1 cellular context compared by ENCODE assay signal in genomic region chr7:24979863-24980694, GRCh38.
TF ChIP-seq lines count a peak whose summit lies in the region.

TSS of gene OSBPL3 (minus strand) at chr7:24980178. CDS start at chr7:24892472, 87,706 bp downstream.

TF ChIP-seq in GM12878, 131 proteins besides CTCF, POLR2A, EP300 and RAD21 (continued from another document and continues in another):
- TF ChIP-seq, protein P1, sequence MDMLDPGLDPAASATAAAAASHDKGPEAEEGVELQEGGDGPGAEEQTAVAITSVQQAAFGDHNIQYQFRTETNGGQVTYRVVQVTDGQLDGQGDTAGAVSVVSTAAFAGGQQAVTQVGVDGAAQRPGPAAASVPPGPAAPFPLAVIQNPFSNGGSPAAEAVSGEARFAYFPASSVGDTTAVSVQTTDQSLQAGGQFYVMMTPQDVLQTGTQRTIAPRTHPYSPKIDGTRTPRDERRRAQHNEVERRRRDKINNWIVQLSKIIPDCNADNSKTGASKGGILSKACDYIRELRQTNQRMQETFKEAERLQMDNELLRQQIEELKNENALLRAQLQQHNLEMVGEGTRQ (IDR thresholded peaks at IDR 0.05; ENCODE audit: borderline replicate concordance, low read depth, low read length) = no peak
- peak; percentile 58 for TF ChIP-seq YY1 (IDR thresholded peaks at IDR 0.05; ENCODE audit: low read depth, low read length)
- peak; percentile 53; the same call in 1 of the 2 replicates for TF ChIP-seq MTA2 (IDR thresholded peaks at IDR 0.05; ENCODE audit: low read depth)
- peak; percentile 10; the same call in 1 of the 2 replicates for TF ChIP-seq GATAD2B (conservative IDR thresholded peaks at IDR 0.05; ENCODE audit: low read depth)
- TF ChIP-seq, protein P2, sequence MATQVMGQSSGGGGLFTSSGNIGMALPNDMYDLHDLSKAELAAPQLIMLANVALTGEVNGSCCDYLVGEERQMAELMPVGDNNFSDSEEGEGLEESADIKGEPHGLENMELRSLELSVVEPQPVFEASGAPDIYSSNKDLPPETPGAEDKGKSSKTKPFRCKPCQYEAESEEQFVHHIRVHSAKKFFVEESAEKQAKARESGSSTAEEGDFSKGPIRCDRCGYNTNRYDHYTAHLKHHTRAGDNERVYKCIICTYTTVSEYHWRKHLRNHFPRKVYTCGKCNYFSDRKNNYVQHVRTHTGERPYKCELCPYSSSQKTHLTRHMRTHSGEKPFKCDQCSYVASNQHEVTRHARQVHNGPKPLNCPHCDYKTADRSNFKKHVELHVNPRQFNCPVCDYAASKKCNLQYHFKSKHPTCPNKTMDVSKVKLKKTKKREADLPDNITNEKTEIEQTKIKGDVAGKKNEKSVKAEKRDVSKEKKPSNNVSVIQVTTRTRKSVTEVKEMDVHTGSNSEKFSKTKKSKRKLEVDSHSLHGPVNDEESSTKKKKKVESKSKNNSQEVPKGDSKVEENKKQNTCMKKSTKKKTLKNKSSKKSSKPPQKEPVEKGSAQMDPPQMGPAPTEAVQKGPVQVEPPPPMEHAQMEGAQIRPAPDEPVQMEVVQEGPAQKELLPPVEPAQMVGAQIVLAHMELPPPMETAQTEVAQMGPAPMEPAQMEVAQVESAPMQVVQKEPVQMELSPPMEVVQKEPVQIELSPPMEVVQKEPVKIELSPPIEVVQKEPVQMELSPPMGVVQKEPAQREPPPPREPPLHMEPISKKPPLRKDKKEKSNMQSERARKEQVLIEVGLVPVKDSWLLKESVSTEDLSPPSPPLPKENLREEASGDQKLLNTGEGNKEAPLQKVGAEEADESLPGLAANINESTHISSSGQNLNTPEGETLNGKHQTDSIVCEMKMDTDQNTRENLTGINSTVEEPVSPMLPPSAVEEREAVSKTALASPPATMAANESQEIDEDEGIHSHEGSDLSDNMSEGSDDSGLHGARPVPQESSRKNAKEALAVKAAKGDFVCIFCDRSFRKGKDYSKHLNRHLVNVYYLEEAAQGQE (IDR thresholded peaks at IDR 0.05; ENCODE audit: low read depth, low read length) = no peak
- no peak for TF ChIP-seq PAX5 (IDR thresholded peaks at IDR 0.05; ENCODE audit: borderline replicate concordance, low read depth, low read length)
- TF ChIP-seq, protein P3, sequence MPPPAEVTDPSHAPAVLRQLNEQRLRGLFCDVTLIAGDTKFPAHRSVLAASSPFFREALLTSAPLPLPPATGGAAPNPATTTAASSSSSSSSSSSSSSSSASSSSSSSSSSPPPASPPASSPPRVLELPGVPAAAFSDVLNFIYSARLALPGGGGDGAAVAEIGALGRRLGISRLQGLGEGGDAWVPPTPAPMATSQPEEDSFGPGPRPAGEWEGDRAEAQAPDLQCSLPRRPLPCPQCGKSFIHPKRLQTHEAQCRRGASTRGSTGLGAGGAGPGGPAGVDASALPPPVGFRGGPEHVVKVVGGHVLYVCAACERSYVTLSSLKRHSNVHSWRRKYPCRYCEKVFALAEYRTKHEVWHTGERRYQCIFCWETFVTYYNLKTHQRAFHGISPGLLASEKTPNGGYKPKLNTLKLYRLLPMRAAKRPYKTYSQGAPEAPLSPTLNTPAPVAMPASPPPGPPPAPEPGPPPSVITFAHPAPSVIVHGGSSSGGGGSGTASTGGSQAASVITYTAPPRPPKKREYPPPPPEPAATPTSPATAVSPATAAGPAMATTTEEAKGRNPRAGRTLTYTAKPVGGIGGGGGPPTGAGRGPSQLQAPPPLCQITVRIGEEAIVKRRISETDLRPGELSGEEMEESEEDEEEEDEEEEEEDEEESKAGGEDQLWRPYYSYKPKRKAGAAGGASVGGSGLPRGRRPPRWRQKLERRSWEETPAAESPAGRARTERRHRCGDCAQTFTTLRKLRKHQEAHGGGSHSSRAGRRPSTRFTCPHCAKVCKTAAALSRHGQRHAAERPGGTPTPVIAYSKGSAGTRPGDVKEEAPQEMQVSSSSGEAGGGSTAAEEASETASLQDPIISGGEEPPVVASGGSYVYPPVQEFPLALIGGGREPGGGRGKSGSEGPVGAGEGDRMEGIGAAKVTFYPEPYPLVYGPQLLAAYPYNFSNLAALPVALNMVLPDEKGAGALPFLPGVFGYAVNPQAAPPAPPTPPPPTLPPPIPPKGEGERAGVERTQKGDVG (CRISPR knock-in tag; IDR thresholded peaks at IDR 0.05) = no peak
- TF ChIP-seq ETV6 (conservative IDR thresholded peaks at IDR 0.05 in 1 of 2, IDR thresholded peaks at IDR 0.05 in 1 of 2; ENCODE audit: borderline replicate concordance in 1 of 2, low read depth in 1 of 2) = no peak
- peak; percentile 83 for TF ChIP-seq CREB1 (IDR thresholded peaks at IDR 0.05; ENCODE audit: low read depth)
- TF ChIP-seq MYB (IDR thresholded peaks at IDR 0.05; ENCODE audit: borderline replicate concordance, low read depth, low read length) = no peak
- no peak for TF ChIP-seq JUNB (IDR thresholded peaks at IDR 0.05)
- TF ChIP-seq MYC (IDR thresholded peaks at IDR 0.05; ENCODE audit: insufficient read depth, insufficient read length, insufficient replicate concordance, low read length, severe bottlenecking) = no peak
- TF ChIP-seq, protein P4, sequence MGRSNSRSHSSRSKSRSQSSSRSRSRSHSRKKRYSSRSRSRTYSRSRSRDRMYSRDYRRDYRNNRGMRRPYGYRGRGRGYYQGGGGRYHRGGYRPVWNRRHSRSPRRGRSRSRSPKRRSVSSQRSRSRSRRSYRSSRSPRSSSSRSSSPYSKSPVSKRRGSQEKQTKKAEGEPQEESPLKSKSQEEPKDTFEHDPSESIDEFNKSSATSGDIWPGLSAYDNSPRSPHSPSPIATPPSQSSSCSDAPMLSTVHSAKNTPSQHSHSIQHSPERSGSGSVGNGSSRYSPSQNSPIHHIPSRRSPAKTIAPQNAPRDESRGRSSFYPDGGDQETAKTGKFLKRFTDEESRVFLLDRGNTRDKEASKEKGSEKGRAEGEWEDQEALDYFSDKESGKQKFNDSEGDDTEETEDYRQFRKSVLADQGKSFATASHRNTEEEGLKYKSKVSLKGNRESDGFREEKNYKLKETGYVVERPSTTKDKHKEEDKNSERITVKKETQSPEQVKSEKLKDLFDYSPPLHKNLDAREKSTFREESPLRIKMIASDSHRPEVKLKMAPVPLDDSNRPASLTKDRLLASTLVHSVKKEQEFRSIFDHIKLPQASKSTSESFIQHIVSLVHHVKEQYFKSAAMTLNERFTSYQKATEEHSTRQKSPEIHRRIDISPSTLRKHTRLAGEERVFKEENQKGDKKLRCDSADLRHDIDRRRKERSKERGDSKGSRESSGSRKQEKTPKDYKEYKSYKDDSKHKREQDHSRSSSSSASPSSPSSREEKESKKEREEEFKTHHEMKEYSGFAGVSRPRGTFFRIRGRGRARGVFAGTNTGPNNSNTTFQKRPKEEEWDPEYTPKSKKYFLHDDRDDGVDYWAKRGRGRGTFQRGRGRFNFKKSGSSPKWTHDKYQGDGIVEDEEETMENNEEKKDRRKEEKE (IDR thresholded peaks at IDR 0.05) = no peak
- TF ChIP-seq TCF12 (IDR thresholded peaks at IDR 0.05; ENCODE audit: low read depth, low read length) = no peak
- 0 out of 2 replicates have a peak, but pooled peaks have one; percentile 23 for TF ChIP-seq NRF1 (conservative IDR thresholded peaks at IDR 0.05; ENCODE audit: low read depth, low read length)
- TF ChIP-seq RFX5 (IDR thresholded peaks at IDR 0.05; ENCODE audit: low read depth, low read length) = no peak
- peak; percentile 55; the same call in 1 of the 2 replicates for TF ChIP-seq CBX5 (IDR thresholded peaks at IDR 0.05; ENCODE audit: low read depth)
- TF ChIP-seq, protein P5, sequence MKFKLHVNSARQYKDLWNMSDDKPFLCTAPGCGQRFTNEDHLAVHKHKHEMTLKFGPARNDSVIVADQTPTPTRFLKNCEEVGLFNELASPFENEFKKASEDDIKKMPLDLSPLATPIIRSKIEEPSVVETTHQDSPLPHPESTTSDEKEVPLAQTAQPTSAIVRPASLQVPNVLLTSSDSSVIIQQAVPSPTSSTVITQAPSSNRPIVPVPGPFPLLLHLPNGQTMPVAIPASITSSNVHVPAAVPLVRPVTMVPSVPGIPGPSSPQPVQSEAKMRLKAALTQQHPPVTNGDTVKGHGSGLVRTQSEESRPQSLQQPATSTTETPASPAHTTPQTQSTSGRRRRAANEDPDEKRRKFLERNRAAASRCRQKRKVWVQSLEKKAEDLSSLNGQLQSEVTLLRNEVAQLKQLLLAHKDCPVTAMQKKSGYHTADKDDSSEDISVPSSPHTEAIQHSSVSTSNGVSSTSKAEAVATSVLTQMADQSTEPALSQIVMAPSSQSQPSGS (IDR thresholded peaks at IDR 0.05; ENCODE audit: low read length) = no peak
- TF ChIP-seq, protein P6, sequence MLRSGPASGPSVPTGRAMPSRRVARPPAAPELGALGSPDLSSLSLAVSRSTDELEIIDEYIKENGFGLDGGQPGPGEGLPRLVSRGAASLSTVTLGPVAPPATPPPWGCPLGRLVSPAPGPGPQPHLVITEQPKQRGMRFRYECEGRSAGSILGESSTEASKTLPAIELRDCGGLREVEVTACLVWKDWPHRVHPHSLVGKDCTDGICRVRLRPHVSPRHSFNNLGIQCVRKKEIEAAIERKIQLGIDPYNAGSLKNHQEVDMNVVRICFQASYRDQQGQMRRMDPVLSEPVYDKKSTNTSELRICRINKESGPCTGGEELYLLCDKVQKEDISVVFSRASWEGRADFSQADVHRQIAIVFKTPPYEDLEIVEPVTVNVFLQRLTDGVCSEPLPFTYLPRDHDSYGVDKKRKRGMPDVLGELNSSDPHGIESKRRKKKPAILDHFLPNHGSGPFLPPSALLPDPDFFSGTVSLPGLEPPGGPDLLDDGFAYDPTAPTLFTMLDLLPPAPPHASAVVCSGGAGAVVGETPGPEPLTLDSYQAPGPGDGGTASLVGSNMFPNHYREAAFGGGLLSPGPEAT (IDR thresholded peaks at IDR 0.05; ENCODE audit: low read depth) = peak; percentile 79
- peak; percentile 59; the same call in 1 of the 2 replicates for TF ChIP-seq HDGF (IDR thresholded peaks at IDR 0.05)
- TF ChIP-seq, protein P7, sequence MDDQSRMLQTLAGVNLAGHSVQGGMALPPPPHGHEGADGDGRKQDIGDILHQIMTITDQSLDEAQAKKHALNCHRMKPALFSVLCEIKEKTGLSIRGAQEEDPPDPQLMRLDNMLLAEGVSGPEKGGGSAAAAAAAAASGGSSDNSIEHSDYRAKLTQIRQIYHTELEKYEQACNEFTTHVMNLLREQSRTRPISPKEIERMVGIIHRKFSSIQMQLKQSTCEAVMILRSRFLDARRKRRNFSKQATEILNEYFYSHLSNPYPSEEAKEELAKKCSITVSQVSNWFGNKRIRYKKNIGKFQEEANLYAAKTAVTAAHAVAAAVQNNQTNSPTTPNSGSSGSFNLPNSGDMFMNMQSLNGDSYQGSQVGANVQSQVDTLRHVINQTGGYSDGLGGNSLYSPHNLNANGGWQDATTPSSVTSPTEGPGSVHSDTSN (IDR thresholded peaks at IDR 0.05; ENCODE audit: insufficient replicate concordance, low read depth, low read length) = peak; percentile 94
- peak; percentile 75 for TF ChIP-seq MLLT1 (IDR thresholded peaks at IDR 0.05)
- no peak for TF ChIP-seq GABPA (IDR thresholded peaks at IDR 0.05; ENCODE audit: low read depth)
- TF ChIP-seq, protein P8, sequence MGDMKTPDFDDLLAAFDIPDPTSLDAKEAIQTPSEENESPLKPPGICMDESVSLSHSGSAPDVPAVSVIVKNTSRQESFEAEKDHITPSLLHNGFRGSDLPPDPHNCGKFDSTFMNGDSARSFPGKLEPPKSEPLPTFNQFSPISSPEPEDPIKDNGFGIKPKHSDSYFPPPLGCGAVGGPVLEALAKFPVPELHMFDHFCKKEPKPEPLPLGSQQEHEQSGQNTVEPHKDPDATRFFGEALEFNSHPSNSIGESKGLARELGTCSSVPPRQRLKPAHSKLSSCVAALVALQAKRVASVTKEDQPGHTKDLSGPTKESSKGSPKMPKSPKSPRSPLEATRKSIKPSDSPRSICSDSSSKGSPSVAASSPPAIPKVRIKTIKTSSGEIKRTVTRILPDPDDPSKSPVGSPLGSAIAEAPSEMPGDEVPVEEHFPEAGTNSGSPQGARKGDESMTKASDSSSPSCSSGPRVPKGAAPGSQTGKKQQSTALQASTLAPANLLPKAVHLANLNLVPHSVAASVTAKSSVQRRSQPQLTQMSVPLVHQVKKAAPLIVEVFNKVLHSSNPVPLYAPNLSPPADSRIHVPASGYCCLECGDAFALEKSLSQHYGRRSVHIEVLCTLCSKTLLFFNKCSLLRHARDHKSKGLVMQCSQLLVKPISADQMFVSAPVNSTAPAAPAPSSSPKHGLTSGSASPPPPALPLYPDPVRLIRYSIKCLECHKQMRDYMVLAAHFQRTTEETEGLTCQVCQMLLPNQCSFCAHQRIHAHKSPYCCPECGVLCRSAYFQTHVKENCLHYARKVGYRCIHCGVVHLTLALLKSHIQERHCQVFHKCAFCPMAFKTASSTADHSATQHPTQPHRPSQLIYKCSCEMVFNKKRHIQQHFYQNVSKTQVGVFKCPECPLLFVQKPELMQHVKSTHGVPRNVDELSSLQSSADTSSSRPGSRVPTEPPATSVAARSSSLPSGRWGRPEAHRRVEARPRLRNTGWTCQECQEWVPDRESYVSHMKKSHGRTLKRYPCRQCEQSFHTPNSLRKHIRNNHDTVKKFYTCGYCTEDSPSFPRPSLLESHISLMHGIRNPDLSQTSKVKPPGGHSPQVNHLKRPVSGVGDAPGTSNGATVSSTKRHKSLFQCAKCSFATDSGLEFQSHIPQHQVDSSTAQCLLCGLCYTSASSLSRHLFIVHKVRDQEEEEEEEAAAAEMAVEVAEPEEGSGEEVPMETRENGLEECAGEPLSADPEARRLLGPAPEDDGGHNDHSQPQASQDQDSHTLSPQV (IDR thresholded peaks at IDR 0.05) = no peak
- peak; percentile 74 for TF ChIP-seq MXI1 (IDR thresholded peaks at IDR 0.05; ENCODE audit: low read depth, low read length)
- TF ChIP-seq STAT3 (IDR thresholded peaks at IDR 0.05; ENCODE audit: low read depth, low read length) = no peak
- no peak for TF ChIP-seq CBX3 (IDR thresholded peaks at IDR 0.05; ENCODE audit: borderline replicate concordance, low read depth)
- no peak for TF ChIP-seq SKIL (IDR thresholded peaks at IDR 0.05; ENCODE audit: low read depth, poor library complexity, severe bottlenecking)
- no peak for TF ChIP-seq KLF5 (IDR thresholded peaks at IDR 0.05; ENCODE audit: partially characterized antibody)
- TF ChIP-seq BCL11A (IDR thresholded peaks at IDR 0.05; ENCODE audit: low read depth, low read length) = no peak
